1 cellular context compared by ENCODE assay signal in genomic region chr19:3968556-3969434, GRCh38.
A peak's percentile ranks its signal among the peaks of the same experiment; 100 is the strongest.
TF ChIP-seq lines count a peak whose summit lies in the region.

No MANE protein-coding gene starts in this region.

TF ChIP-seq in HepG2, 621 proteins besides CTCF, POLR2A, EP300 and RAD21 (continued from another document and continues in another):
- TF ChIP-seq ZBTB43 (CRISPR knock-in tag; conservative IDR thresholded peaks at IDR 0.05) (no peak), SMAD1 (CRISPR knock-in tag; IDR thresholded peaks at IDR 0.05; ENCODE audit: borderline replicate concordance, low read depth) (no peak), ATF2 (CRISPR knock-in tag; IDR thresholded peaks at IDR 0.05) (peak; percentile 100), TEAD3 (CRISPR knock-in tag; optimal IDR thresholded peaks at IDR 0.05; ENCODE audit: borderline replicate concordance) (peak; percentile 99), HNF4A (CRISPR knock-in tag; IDR thresholded peaks at IDR 0.05) (no peak), USF2 (IDR thresholded peaks at IDR 0.05; ENCODE audit: low read depth, low read length) (no peak), USF2 (CRISPR knock-in tag; IDR thresholded peaks at IDR 0.05; ENCODE audit: borderline replicate concordance) (peak; percentile 85; the same call in 1 of the 2 replicates), ATF3 (CRISPR knock-in tag; IDR thresholded peaks at IDR 0.05) (peak; percentile 95), ARID5B (CRISPR knock-in tag; IDR thresholded peaks at IDR 0.05) (peak; percentile 48), ZFP1 (CRISPR knock-in tag; IDR thresholded peaks at IDR 0.05) (no peak), MXI1 (IDR thresholded peaks at IDR 0.05; ENCODE audit: borderline replicate concordance, low read depth, low read length) (peak; percentile 54; the same call in 1 of the 3 replicates), ZNF318 (CRISPR knock-in tag; IDR thresholded peaks at IDR 0.05) (no peak), FOXP4 (CRISPR knock-in tag; IDR thresholded peaks at IDR 0.05) (peak; percentile 52; the same call in 1 of the 2 replicates), MAFK (conservative IDR thresholded peaks at IDR 0.05 in 1 of 2, IDR thresholded peaks at IDR 0.05 in 1 of 2; ENCODE audit: low read length in 2 of 2) (peak; percentile 36 to 41; a peak in 2 of 4 replicates), ZNF274 (CRISPR knock-in tag; IDR thresholded peaks at IDR 0.05) (no peak), TGIF2 (CRISPR knock-in tag; IDR thresholded peaks at IDR 0.05) (no peak), HMGXB4 (CRISPR knock-in tag; IDR thresholded peaks at IDR 0.05; ENCODE audit: borderline replicate concordance in 1 of 2, low read depth in 1 of 2) (peak in 1 of 2 experiments; percentile 18; a peak in 1 of 4 replicates), CHD4 (IDR thresholded peaks at IDR 0.05; ENCODE audit: borderline replicate concordance, low read length) (no peak), ZSCAN22 (CRISPR knock-in tag; IDR thresholded peaks at IDR 0.05) (0 out of 2 replicates have a peak, but pooled peaks have one; percentile 16), RBM22 (optimal IDR thresholded peaks at IDR 0.05; ENCODE audit: low read length) (no peak), POLR2G (IDR thresholded peaks at IDR 0.05; ENCODE audit: low read depth, low read length) (no peak), JUNB (CRISPR knock-in tag; IDR thresholded peaks at IDR 0.05; ENCODE audit: borderline replicate concordance) (no peak), SAP130 (CRISPR knock-in tag; IDR thresholded peaks at IDR 0.05; ENCODE audit: low read depth) (peak; percentile 87), ZNF180 (CRISPR knock-in tag; IDR thresholded peaks at IDR 0.05; ENCODE audit: borderline replicate concordance, low read depth) (no peak), HNF1B (CRISPR knock-in tag; IDR thresholded peaks at IDR 0.05) (peak; percentile 71; the same call in 1 of the 2 replicates), ZNF275 (CRISPR knock-in tag; IDR thresholded peaks at IDR 0.05; ENCODE audit: borderline replicate concordance) (0 out of 2 replicates have a peak, but pooled peaks have one; percentile 10), HDAC1 (CRISPR knock-in tag; IDR thresholded peaks at IDR 0.05) (peak; percentile 53), ETV5 (CRISPR knock-in tag; IDR thresholded peaks at IDR 0.05; ENCODE audit: borderline replicate concordance) (peak; percentile 57; the same call in 1 of the 2 replicates)
